Comparison of ENCODE assay signal across 8 cellular contexts in genomic region chr17:42248351-42249179, GRCh38. TPM values are rescaled to one million over a fixed set of nuclear protein-coding genes. Genes with fewer than 3 reads are reported as not detected.
A peak's percentile ranks its signal among the peaks of the same experiment; 100 is the strongest.
DNase-seq lines count a peak whose midpoint lies in the region; ATAC-seq and TF ChIP-seq lines count a peak whose summit lies in the region.

No MANE protein-coding gene starts in this region.

- H3K4me1 ChIP-seq in liver (ENCODE audit: control insufficient read depth in 4 of 4, insufficient read depth in 4 of 4, low read length in 3 of 4) = peaks cover 10 to 33% (median 14%) of the 10 kb centered on the region in 4 donors

- H3K9ac ChIP-seq in liver (ENCODE audit: low read depth in 1 of 2, low read length in 2 of 2) = peak overlapping the region; percentile 54 to 92

- no peaks in the 10 kb centered on the region for H3K27me3 ChIP-seq in liver (ENCODE audit: control insufficient read depth in 4 of 4, insufficient read depth in 4 of 4, low read length in 3 of 4)

- H3K9me3 ChIP-seq in liver (ENCODE audit: control insufficient read depth in 4 of 4, low read length in 3 of 4) = no peaks in the 10 kb centered on the region

- H3K4me3 ChIP-seq in liver (ENCODE audit: low read depth in 1 of 3, low read length in 3 of 3) = peak overlapping the region; percentile 30 to 60 (median 52)

- 6% methylated on average over 13 of the region's 13 CpGs for WGBS in liver

- no peaks in the 10 kb centered on the region for H3K36me3 ChIP-seq in liver (ENCODE audit: control insufficient read depth in 4 of 4, insufficient read depth in 3 of 4, low read depth in 1 of 4, low read length in 3 of 4)

- peak; percentile 83 for DNase-seq in D341Med (ENCODE audit: low spot score)
- peak; percentile 77 for DNase-seq in NCI-H1092 treated with DMSO at 0.1 percent for 48 hours (lab: John Stamatoyannopoulos, UW)
- DNase-seq in activated CD4-positive, CD25-positive, alpha-beta regulatory T cell treated with anti-CD3 and anti-CD28 coated beads, Interleukin-2, amount 50 U/mL, for 16 hours (ENCODE audit: low read depth, low spot score) = peak; percentile 73
- DNase-seq in cerebellar nuclear complex (lab: John Stamatoyannopoulos, UW) = peak; percentile 94 to 97
- DNase-seq in stimulated activated CD4-positive, alpha-beta T cell treated with anti-CD3 and anti-CD28 coated beads, Interleukin-4, amount 100 ng/mL, for 1 hour = peak; percentile 57
- no peak for DNase-seq in NCI-H187 (lab: John Stamatoyannopoulos, UW)

- ATAC-seq in GM21447 (IDR thresholded peaks at IDR 0.05; ENCODE audit: unreplicated experiment) = peak; percentile 86

- no peak for TF ChIP-seq CTCF in liver (IDR thresholded peaks at IDR 0.05; ENCODE audit: low read depth, low read length, missing input control)

- peak; percentile 47 to 52 for TF ChIP-seq RAD21 in liver (IDR thresholded peaks at IDR 0.05)

- H3K27ac ChIP-seq in liver (ENCODE audit: low read depth in 1 of 2, low read length in 2 of 2) = peak overlapping the region; percentile 87 to 95

TF ChIP-seq in liver, 16 proteins besides CTCF, POLR2A, EP300 and RAD21:
- peak; percentile 50 for TF ChIP-seq ZBTB33 (IDR thresholded peaks at IDR 0.05)
- no peak for TF ChIP-seq FOXA2 (IDR thresholded peaks at IDR 0.05)
- peak; percentile 81 to 90 for TF ChIP-seq EGR1 (IDR thresholded peaks at IDR 0.05; ENCODE audit: low read depth in 2 of 2)
- TF ChIP-seq REST (IDR thresholded peaks at IDR 0.05) = peak; percentile 39
- peak; percentile 87 for TF ChIP-seq SP1 (IDR thresholded peaks at IDR 0.05)
- peak; percentile 80 for TF ChIP-seq YY1 (IDR thresholded peaks at IDR 0.05)
- TF ChIP-seq NR2F2 (IDR thresholded peaks at IDR 0.05) = peak; percentile 80
- no peak for TF ChIP-seq HNF4G (IDR thresholded peaks at IDR 0.05)
- peak in 1 of 2 donors; percentile 56 for TF ChIP-seq JUND (IDR thresholded peaks at IDR 0.05)
- peak; percentile 28 for TF ChIP-seq ATF3 (IDR thresholded peaks at IDR 0.05)
- peak; percentile 47 to 52 for TF ChIP-seq HNF4A (conservative IDR thresholded peaks at IDR 0.05)
- TF ChIP-seq MAX (IDR thresholded peaks at IDR 0.05) = peak; percentile 89
- TF ChIP-seq TAF1 (conservative IDR thresholded peaks at IDR 0.05) = peak; percentile 64
- TF ChIP-seq FOXA1 (IDR thresholded peaks at IDR 0.05) = no peak
- TF ChIP-seq GABPA (IDR thresholded peaks at IDR 0.05 in 1 of 2, conservative IDR thresholded peaks at IDR 0.05 in 1 of 2) = peak; percentile 65 to 91
- TF ChIP-seq RXRA (IDR thresholded peaks at IDR 0.05) = peak; percentile 55 to 70

RNA-seq across cellular contexts. Expression of gene STAT5B, which starts 27.6 kb away (rescaled TPM):
- total RNA-seq in liver = 10 to 100 TPM; 31.0 to 33.9 TPM
- 10 to 100 TPM in 1 of 2 donors, 1 to 10 TPM in 1; 6.7 to 12.1 TPM for polyA plus RNA-seq in liver

RNA-seq across cellular contexts. Expression of gene STAT5A, which starts 39.7 kb away (rescaled TPM):
- total RNA-seq in liver = 10 to 100 TPM; 13.7 to 37.7 TPM
- 1 to 10 TPM; 1.7 to 4.0 TPM for polyA plus RNA-seq in liver

RNA-seq across cellular contexts. Expression of gene GHDC, which starts 54.3 kb away (rescaled TPM):
- 10 to 100 TPM; 10.0 to 17.6 TPM for total RNA-seq in liver
- 10 to 100 TPM; 10.5 to 14.2 TPM for polyA plus RNA-seq in liver

Comparison
In these comparisons a context has a peak if more than half of its experiments do, and no peak if none do; other contexts are left out.
1. DNase-seq: peak in D341Med (single experiment), NCI-H1092 treated with DMSO at 0.1 percent for 48 hours (single experiment), activated CD4-positive, CD25-positive, alpha-beta regulatory T cell treated with anti-CD3 and anti-CD28 coated beads, Interleukin-2, amount 50 U/mL, for 16 hours (single experiment), cerebellar nuclear complex (2 of 2) and stimulated activated CD4-positive, alpha-beta T cell treated with anti-CD3 and anti-CD28 coated beads, Interleukin-4, amount 100 ng/mL, for 1 hour (single experiment); none in NCI-H187 (0 of 2).